8 cellular contexts compared by ENCODE assay signal in genomic region chr11:77449060-77449521, GRCh38. TPM values are rescaled to one million over a fixed set of nuclear protein-coding genes. Genes with fewer than 3 reads are reported as not detected.
DNase-seq lines count a peak whose midpoint lies in the region; ATAC-seq, FAIRE-seq and TF ChIP-seq lines count a peak whose summit lies in the region.

No MANE protein-coding gene starts in this region.

- peak; percentile 9 for FAIRE-seq in keratinocyte (lab: Jason Lieb, UNC)

- TF ChIP-seq CTCF in keratinocyte (optimal IDR thresholded peaks at IDR 0.05 in 1 of 3, IDR thresholded peaks at IDR 0.05 in 1 of 3, conservative IDR thresholded peaks at IDR 0.05 in 1 of 3; ENCODE audit: extremely low read depth in 1 of 3, insufficient read depth in 2 of 3, low read length in 3 of 3), result no peak
- no peak for TF ChIP-seq CTCF in heart right ventricle (IDR thresholded peaks at IDR 0.05)

- H3K36me3 ChIP-seq in KOPT-K1 (ENCODE audit: insufficient read depth, low read length) (no peaks in the 10 kb centered on the region), keratinocyte (ENCODE audit: control insufficient read depth in 2 of 2, extremely low read depth in 1 of 2, insufficient read depth in 2 of 2, low read length in 2 of 2) (no peaks in the 10 kb centered on the region), heart right ventricle (no peaks in the 10 kb centered on the region)

- H3K4me3 ChIP-seq in keratinocyte (ENCODE audit: control insufficient read depth in 2 of 3, extremely low read depth in 1 of 3, insufficient read depth in 2 of 3, low read depth in 1 of 3, low read length in 3 of 3) (no peak overlapping the region), heart right ventricle (no peak overlapping the region)

- peaks cover 2% of the 10 kb centered on the region for H3K9me1 ChIP-seq in keratinocyte (ENCODE audit: control insufficient read depth, extremely low read depth, insufficient read depth, low read length)

- H3K9me3 ChIP-seq in KOPT-K1 (ENCODE audit: insufficient read depth, low read length, poor library complexity, severe bottlenecking) (no peaks in the 10 kb centered on the region), keratinocyte (ENCODE audit: control insufficient read depth, low read depth, low read length) (no peaks in the 10 kb centered on the region), heart right ventricle (no peaks in the 10 kb centered on the region)

- H2AFZ ChIP-seq in keratinocyte (ENCODE audit: control insufficient read depth, low read length), result no peak overlapping the region

- H3K27ac ChIP-seq in KOPT-K1 (ENCODE audit: low read depth, low read length, poor library complexity, severe bottlenecking) (peak overlapping the region; percentile 50), keratinocyte (ENCODE audit: control insufficient read depth, insufficient read depth, low read length) (no peak overlapping the region), heart right ventricle (peak overlapping the region in 1 of 10 donors; percentile 5)

- H3K27me3 ChIP-seq in keratinocyte (ENCODE audit: control insufficient read depth, extremely low read depth, insufficient read depth, low read length), result no peaks in the 10 kb centered on the region
- H3K27me3 ChIP-seq in heart right ventricle, result no peaks in the 10 kb centered on the region

- no peaks in the 10 kb centered on the region for H4K20me1 ChIP-seq in keratinocyte (ENCODE audit: control insufficient read depth, extremely low read depth, insufficient read depth, low read length)

- peak overlapping the region; percentile 53 for H3K4me2 ChIP-seq in keratinocyte (ENCODE audit: control insufficient read depth, extremely low read depth, insufficient read depth, low read depth, low read length)

- peak; percentile 48 for ATAC-seq in GM18517 (IDR thresholded peaks at IDR 0.05; ENCODE audit: unreplicated experiment)
- peak; percentile 68 for ATAC-seq in GM21717 (IDR thresholded peaks at IDR 0.05; ENCODE audit: unreplicated experiment)
- no peak for ATAC-seq in heart right ventricle

- DNase-seq in keratinocyte (ENCODE audit: low read depth, low spot score), result no peak
- DNase-seq in cardiac septum (ENCODE audit: low spot score), result no peak
- no peak for DNase-seq in heart right ventricle
- no peak for DNase-seq in NCI-H1048 (lab: John Stamatoyannopoulos, UW)
- DNase-seq in NCI-H128 (lab: John Stamatoyannopoulos, UW; ENCODE audit: unreplicated experiment), result no peak

- H3K4me1 ChIP-seq in keratinocyte (ENCODE audit: control insufficient read depth, extremely low read depth, insufficient read depth, low read length) (peaks cover 14% of the 10 kb centered on the region), heart right ventricle (peaks cover 0 to 39% (median 0%) of the 10 kb centered on the region in 9 donors)

- WGBS in heart right ventricle, 2 donors, result 62 to 66% methylated on average over 5 of the region's 5 CpGs

- H3K79me2 ChIP-seq in keratinocyte (ENCODE audit: control insufficient read depth, insufficient read depth, low read length), result no peaks in the 10 kb centered on the region

- dilution Hi-C loops in keratinocyte (cut with MboI; ENCODE audit: extremely low pct_ligation_motif_present, low sequenced_read_pairs), result no loop called here

- H3K9ac ChIP-seq in keratinocyte (ENCODE audit: control insufficient read depth, extremely low read depth, insufficient read depth, low read length), result no peak overlapping the region

- intact Hi-C loops in cardiac septum (cut with DNase I) (no loop called here), heart right ventricle (cut with DNase I) (loop anchor here in 1 of 10 donors (10.0 kb wide), 1 partner anchor 64 kb away; no protein-coding TSS in a partner anchor)

RNA-seq across cellular contexts. Expression of gene PAK1, which starts 24.8 kb away (rescaled TPM):
- polyA plus RNA-seq in keratinocyte (77.3 to 85.8 TPM (median 78.2 TPM) in 3 replicates), heart right ventricle (1 to 10 TPM; 2.4 to 3.1 TPM)
- polyA plus RNA-seq in keratinocyte (2011; ENCODE audit: low read depth), result 50.0 TPM
- 70.8 and 108 TPM in 2 replicates for polyA plus RNA-seq in keratinocyte (2011; cell fraction: cytosol; rRNA removed)
- polyA plus RNA-seq in keratinocyte (2011; cell fraction: nucleus; rRNA removed), result 105 and 118 TPM in 2 replicates
- 32.7 and 49.4 TPM in 2 replicates for polyA plus RNA-seq in keratinocyte (2012; ENCODE audit: low replicate concordance)
- 65.8 to 148 TPM (median 140 TPM) in 3 replicates for polyA minus RNA-seq in keratinocyte
- 51.4 TPM for polyA minus RNA-seq in keratinocyte (2011; cell fraction: cytosol; rRNA and poly(A)+ RNA removed)
- 41.4 and 86.6 TPM in 2 replicates for polyA minus RNA-seq in keratinocyte (2011; cell fraction: nucleus; rRNA and poly(A)+ RNA removed)
- total RNA-seq in cardiac septum (16.5 TPM), heart right ventricle (10 to 100 TPM in 3 of 10 donors, 1 to 10 TPM in 7; 4.2 to 17.7 (median 7.3) TPM)

Comparison
In these comparisons a context has a peak if more than half of its experiments do, and no peak if none do; other contexts are left out.
1. ATAC-seq: peak in GM18517 (single experiment) and GM21717 (single experiment); none in heart right ventricle (0 of 8).